4 cellular contexts compared by ENCODE assay signal in genomic region chr15:41235228-41235627, GRCh38. TPM values are rescaled to one million over a fixed set of nuclear protein-coding genes. Genes with fewer than 3 reads are reported as not detected.
"Had no signal": no experiment of that assay in that cellular context is flagged by ENCODE, and none has a peak within 500 bp of the region (broad histone marks: within the 10 kb centered on the region; RNA-seq: fewer than 3 reads in every experiment).

No MANE protein-coding gene starts in this region.

RNA-seq across cellular contexts. Expression of gene EXD1, which starts 4.7 kb away (rescaled TPM):
- total RNA-seq: GM23248, H9, HFFc6 had no signal
- polyA plus RNA-seq: GM23248, GM23338 had no signal
